ENCODE assay signal across 26 cellular contexts in the genomic region with DNA sequence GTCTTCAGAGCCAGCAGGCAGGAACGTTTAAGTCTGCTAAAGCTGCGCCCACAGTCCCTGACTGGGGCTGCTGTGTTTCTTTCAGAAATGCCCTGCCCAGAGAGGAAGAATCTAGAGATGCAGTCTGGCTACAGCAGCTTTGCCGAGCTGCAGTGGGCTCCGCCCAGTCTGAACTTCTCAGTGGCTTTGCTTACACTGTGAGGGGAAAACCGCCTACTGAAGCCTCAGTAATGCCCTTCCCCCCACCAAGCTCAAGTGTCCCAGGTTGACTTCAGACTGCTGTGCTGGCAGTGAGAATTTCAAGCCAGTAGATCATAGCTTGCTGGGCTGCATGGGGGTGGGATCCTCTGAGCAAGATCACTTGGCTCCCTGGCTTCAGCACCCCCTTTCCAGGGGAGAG.
DNase-seq lines count a peak whose midpoint lies in the region; ATAC-seq and TF ChIP-seq lines count a peak whose summit lies in the region.
"Had no signal": no experiment of that assay in that cellular context is flagged by ENCODE, and none has a peak within 500 bp of the region (broad histone marks: within the 10 kb centered on the region; RNA-seq: fewer than 3 reads in every experiment).

No MANE protein-coding gene starts in this region.

- TF ChIP-seq POLR2A in stomach (IDR thresholded peaks at IDR 0.05) = no peak

- TF ChIP-seq CTCF in GM12865 (IDR thresholded peaks at IDR 0.05; ENCODE audit: insufficient read depth, low read depth, low read length, missing control alignments) = no peak
- TF ChIP-seq CTCF in GM23338 (conservative IDR thresholded peaks at IDR 0.05; ENCODE audit: low read depth in 2 of 2) = no peak
- TF ChIP-seq CTCF in stomach (IDR thresholded peaks at IDR 0.05) = no peak

- peak; percentile 73 for ATAC-seq in GM23338
- ATAC-seq: activated naive CD4-positive, alpha-beta T cell treated with anti-CD3 and anti-CD28 coated beads, Interleukin-2, amount 50 U/mL, for 72 hours; natural killer cell; pancreas; stimulated activated naive CD8-positive, alpha-beta T cell treated with anti-CD3 and anti-CD28 coated beads, Interleukin-15, amount 100 ng/mL, for 72 hours had no signal

- H3K4me3 Mint-ChIP-seq in GM23338 = no peak overlapping the region
- H3K4me3 Mint-ChIP-seq: activated T-helper 1 cell treated with anti-CD3 and anti-CD28 coated beads, Interleukin-12 subunit alpha, Interleukin-12 subunit beta, Interleukin-2, Interleukin-4 antibody, amounts not matched to agents 30 ng/mL and 10 ng/mL and 1 ng/mL, durations not matched to agents 14 hours and 24 hours and 36 hours; mesothelial cell of epicardium; natural killer cell; stimulated activated naive CD8-positive, alpha-beta T cell treated with anti-CD3 and anti-CD28 coated beads, Interleukin-15, amount 100 ng/mL, for 72 hours; type B pancreatic cell had no signal

- TF ChIP-seq EP300 in stomach (IDR thresholded peaks at IDR 0.05) = no peak

- H3K4me1 Mint-ChIP-seq in GM23338 = no peaks in the 10 kb centered on the region
- H3K4me1 Mint-ChIP-seq: mesothelial cell of epicardium; natural killer cell; stimulated activated naive CD8-positive, alpha-beta T cell treated with anti-CD3 and anti-CD28 coated beads, Interleukin-15, amount 100 ng/mL, for 72 hours had no signal

- H3K36me3 Mint-ChIP-seq in GM23338 (ENCODE audit: low read depth) = no peaks in the 10 kb centered on the region
- H3K36me3 Mint-ChIP-seq: mesothelial cell of epicardium, type B pancreatic cell had no signal

- H3K9me3 ChIP-seq in stomach = peaks cover 0 to 9% (median 2%) of the 10 kb centered on the region in 4 donors
- H3K9me3 ChIP-seq: BLaER1, pancreas, right atrium auricular region had no signal

- H3K9me3 Mint-ChIP-seq in GM23338 = no peaks in the 10 kb centered on the region; the same call in 2 of the 3 replicates
- H3K9me3 Mint-ChIP-seq: activated T-helper 1 cell treated with anti-CD3 and anti-CD28 coated beads, Interleukin-12 subunit alpha, Interleukin-12 subunit beta, Interleukin-2, Interleukin-4 antibody, amounts not matched to agents 30 ng/mL and 10 ng/mL and 1 ng/mL, durations not matched to agents 14 hours and 24 hours and 36 hours had no signal

- no peaks in the 10 kb centered on the region for H4K20me1 ChIP-seq in GM23338 (replicated peaks; ENCODE audit: insufficient read depth)
- H4K20me1 ChIP-seq: BLaER1 had no signal

- no peak overlapping the region for H3K4me2 ChIP-seq in GM23338
- H3K4me2 ChIP-seq: BLaER1 had no signal

- H3K27ac ChIP-seq in GM23338 (ENCODE audit: low read depth) (no peak overlapping the region), stomach (no peak overlapping the region)
- H3K27ac ChIP-seq: BLaER1, pancreas, right atrium auricular region had no signal

- H3K79me2 ChIP-seq in GM23338 (replicated peaks; ENCODE audit: insufficient read depth) = no peaks in the 10 kb centered on the region

- peaks cover 3% of the 10 kb centered on the region for H3K27me3 Mint-ChIP-seq in GM23338 (ENCODE audit: insufficient read depth, low read depth, poor library complexity)
- H3K27me3 Mint-ChIP-seq: stimulated activated naive CD8-positive, alpha-beta T cell treated with anti-CD3 and anti-CD28 coated beads, Interleukin-15, amount 100 ng/mL, for 72 hours had no signal

- 52 to 68% (median 59%) methylated on average over 5 of the region's 5 CpGs for WGBS in stomach, 5 donors

- H3F3A ChIP-seq in GM23338 (replicated peaks; ENCODE audit: low read depth) = no peaks in the 10 kb centered on the region

- H2AFZ ChIP-seq in GM23338 = peak overlapping the region; percentile 90

- intact Hi-C loops in stomach (cut with DNase I; ENCODE audit: low total_unique reads) = no loop called here

- no peaks in the 10 kb centered on the region for H3K4me1 ChIP-seq in GM23338 (ENCODE audit: insufficient read depth)
- no peaks in the 10 kb centered on the region for H3K4me1 ChIP-seq in stomach
- H3K4me1 ChIP-seq: BLaER1, pancreas, right atrium auricular region had no signal

- 0 out of 2 replicates have a peak, but pooled peaks cover 3% of the 10 kb centered on the region for H3K9me2 ChIP-seq in GM23338 (ENCODE audit: insufficient read depth)

- H3K36me3 ChIP-seq in GM23338 (ENCODE audit: insufficient read depth) (no peaks in the 10 kb centered on the region), stomach (peaks cover 0 to 3% (median 0%) of the 10 kb centered on the region in 4 donors)
- H3K36me3 ChIP-seq: BLaER1, pancreas, right atrium auricular region had no signal

- no peak overlapping the region for H3K4me3 ChIP-seq in GM12865 (ENCODE audit: low read depth, low read length)
- H3K4me3 ChIP-seq in GM23338 = no peak overlapping the region
- H3K4me3 ChIP-seq in stomach = no peak overlapping the region
- H3K4me3 ChIP-seq: BLaER1, pancreas, right atrium auricular region had no signal

- DNase-seq in GM12865 (ENCODE audit: low read depth) = peak; percentile 71
- DNase-seq in GM23338 (ENCODE audit: low spot score) = no peak
- DNase-seq in NCI-H69 (lab: John Stamatoyannopoulos, UW) = peak; percentile 7
- peak; percentile 38 for DNase-seq in left kidney (ENCODE audit: low read depth, low spot score)
- DNase-seq in HPDE6-E6E7 (ENCODE audit: extremely low spot score) = no peak
- no peak for DNase-seq in NCI-H2107 treated with DMSO at 0.1 percent for 48 hours (lab: John Stamatoyannopoulos, UW; ENCODE audit: unreplicated experiment)
- DNase-seq in stomach = no peak
- no peak for DNase-seq in activated naive CD4-positive, alpha-beta T cell treated with Interleukin-2 at 50 U/mL for 16 hours
- DNase-seq: ACHN; activated CD4-positive, alpha-beta T cell treated with anti-CD3 and anti-CD28 coated beads for 4 hours; aorta; caudate nucleus; COR-L47; DMS79 treated with DMSO at 0.1 percent for 48 hours; head of caudate nucleus; natural killer cell; NCI-H1694 treated with DMSO at 0.1 percent for 48 hours; pancreas; SIG-M5; stimulated activated naive CD8-positive, alpha-beta T cell treated with anti-CD3 and anti-CD28 coated beads, Interleukin-15, amount 100 ng/mL, for 72 hours had no signal

- H3K27ac Mint-ChIP-seq in GM23338 = no peak overlapping the region
- H3K27ac Mint-ChIP-seq: activated naive CD4-positive, alpha-beta T cell treated with anti-CD3 and anti-CD28 coated beads, Interleukin-2, amount 50 U/mL, for 72 hours; activated T-helper 1 cell treated with anti-CD3 and anti-CD28 coated beads, Interleukin-12 subunit alpha, Interleukin-12 subunit beta, Interleukin-2, Interleukin-4 antibody, amounts not matched to agents 30 ng/mL and 10 ng/mL and 1 ng/mL, durations not matched to agents 14 hours and 24 hours and 36 hours; mesothelial cell of epicardium; natural killer cell; stimulated activated naive CD8-positive, alpha-beta T cell treated with anti-CD3 and anti-CD28 coated beads, Interleukin-15, amount 100 ng/mL, for 72 hours; type B pancreatic cell had no signal

- H3K27me3 ChIP-seq in GM23338 (ENCODE audit: insufficient read depth) (no peaks in the 10 kb centered on the region), stomach (no peaks in the 10 kb centered on the region)
- H3K27me3 ChIP-seq: BLaER1, pancreas, right atrium auricular region had no signal

TF ChIP-seq in GM23338, 12 proteins besides CTCF, POLR2A, EP300 and RAD21 (continues in another document):
- TF ChIP-seq ZNF331 (CRISPR knock-in tag; IDR thresholded peaks at IDR 0.05; ENCODE audit: low read depth) = no peak
- TF ChIP-seq CREB1 (CRISPR knock-in tag; IDR thresholded peaks at IDR 0.05; ENCODE audit: low read depth) = no peak
- TF ChIP-seq POLR2AphosphoS5 (IDR thresholded peaks at IDR 0.05; ENCODE audit: low read depth) = no peak

Comparison
In these comparisons a context has a peak if more than half of its experiments do, and no peak if none do; other contexts are left out.
1. DNase-seq: peak in GM12865 (single experiment), NCI-H69 (single experiment) and left kidney (single experiment); none in GM23338 (single experiment), HPDE6-E6E7 (single experiment), NCI-H2107 treated with DMSO at 0.1 percent for 48 hours (single experiment), stomach (single experiment) and activated naive CD4-positive, alpha-beta T cell treated with Interleukin-2 at 50 U/mL for 16 hours (single experiment).